Comparison of ENCODE assay signal across 26 cellular contexts in the genomic region with DNA sequence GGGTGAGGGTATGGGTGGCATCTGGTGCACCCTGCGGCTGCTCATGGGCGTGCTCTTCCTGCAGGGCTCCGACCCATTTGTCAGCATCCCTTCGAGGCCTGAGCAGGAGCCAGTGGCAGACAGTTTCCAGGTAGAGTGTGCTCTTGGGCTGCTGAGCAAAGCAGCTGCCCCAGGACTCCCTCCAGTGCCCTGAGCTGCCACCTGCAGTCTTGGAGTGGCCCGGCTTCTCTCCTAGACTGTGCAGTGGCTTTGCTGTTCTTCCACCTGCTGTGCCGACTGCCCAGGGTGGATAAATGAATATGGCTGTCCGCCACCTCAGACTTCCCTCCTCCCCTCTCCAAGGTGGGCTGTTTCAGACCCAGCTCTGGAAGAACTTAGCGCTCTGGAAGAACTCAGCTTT.
"Had no signal": no experiment of that assay in that cellular context is flagged by ENCODE, and none has a peak within 500 bp of the region (broad histone marks: within the 10 kb centered on the region; RNA-seq: fewer than 3 reads in every experiment).

No MANE protein-coding gene starts in this region.

- H3K9me3 Mint-ChIP-seq: activated naive CD4-positive, alpha-beta T cell treated with anti-CD3 and anti-CD28 coated beads for 36 hours; activated naive CD8-positive, alpha-beta T cell treated with anti-CD3 and anti-CD28 coated beads for 36 hours; naive thymus-derived CD8-positive, alpha-beta T cell; neural progenitor cell; T-helper 2 cell treated with Interferon-gamma antibody and Interleukin-4, amounts not matched to agents 5 μg/mL and 100 μg/mL, for 36 hours had no signal

- H3K27me3 ChIP-seq: adrenal gland, body of pancreas, cardiac muscle cell, colonic mucosa, left lung, neural progenitor cell, tibial nerve had no signal

- H3K4me3 ChIP-seq: adrenal gland, body of pancreas, cardiac muscle cell, colonic mucosa, left lung, lower lobe of right lung, neural progenitor cell, tibial nerve had no signal

- H3K4me1 Mint-ChIP-seq: activated CD4-positive, alpha-beta T cell treated with anti-CD3 and anti-CD28 coated beads for 36 hours; activated naive CD8-positive, alpha-beta T cell treated with anti-CD3 and anti-CD28 coated beads for 36 hours; neural progenitor cell had no signal

- H3K9me3 ChIP-seq: adrenal gland, body of pancreas, colonic mucosa, left lung, lower lobe of right lung, tibial nerve had no signal

- H3K27ac Mint-ChIP-seq: activated CD4-positive, alpha-beta T cell treated with anti-CD3 and anti-CD28 coated beads for 36 hours; activated naive CD4-positive, alpha-beta T cell treated with anti-CD3 and anti-CD28 coated beads for 36 hours; activated naive CD8-positive, alpha-beta T cell treated with anti-CD3 and anti-CD28 coated beads for 36 hours; neural progenitor cell; T-helper 2 cell treated with Interferon-gamma antibody and Interleukin-4, amounts not matched to agents 5 μg/mL and 100 μg/mL, for 36 hours had no signal

- H3K4me2 ChIP-seq: neural progenitor cell had no signal

- H3K4me1 ChIP-seq: adrenal gland, body of pancreas, colonic mucosa, left lung, lower lobe of right lung, neural progenitor cell, tibial nerve had no signal

- DNase-seq: activated CD4-positive, alpha-beta T cell treated with anti-CD3 and anti-CD28 coated beads for 36 hours; activated CD4-positive, alpha-beta T cell treated with anti-CD3 and anti-CD28 coated beads, Interleukin-2, amount 50 U/mL, for 4 hours; activated CD4-positive, CD25-positive, alpha-beta regulatory T cell; activated effector memory CD4-positive, alpha-beta T cell treated with Interleukin-2 at 50 U/mL for 16 hours; activated naive CD4-positive, alpha-beta T cell treated with anti-CD3 and anti-CD28 coated beads for 36 hours; activated naive CD8-positive, alpha-beta T cell treated with anti-CD3 and anti-CD28 coated beads for 36 hours; adrenal gland; aorta; body of pancreas; cerebellar nuclear complex; colonic mucosa; effector CD8-positive, alpha-beta T cell; erythroblast; head of caudate nucleus; kidney glomerular epithelial cell; lower lobe of right lung; mesenchymal stem cell; naive thymus-derived CD8-positive, alpha-beta T cell; occipital lobe; stimulated activated naive CD4-positive, alpha-beta T cell treated with Interleukin-2 at 50 U/mL for 16 hours had no signal

- H3K9ac ChIP-seq: neural progenitor cell had no signal

- ATAC-seq: activated CD4-positive, alpha-beta T cell treated with anti-CD3 and anti-CD28 coated beads for 36 hours; body of pancreas; left lung; lower lobe of right lung; naive thymus-derived CD8-positive, alpha-beta T cell; right cardiac atrium had no signal

- H3K4me3 Mint-ChIP-seq: activated CD4-positive, alpha-beta T cell treated with anti-CD3 and anti-CD28 coated beads for 36 hours; activated naive CD4-positive, alpha-beta T cell treated with anti-CD3 and anti-CD28 coated beads for 36 hours; activated naive CD8-positive, alpha-beta T cell treated with anti-CD3 and anti-CD28 coated beads for 36 hours; naive thymus-derived CD8-positive, alpha-beta T cell; neural progenitor cell; T-helper 2 cell treated with Interferon-gamma antibody and Interleukin-4, amounts not matched to agents 5 μg/mL and 100 μg/mL, for 36 hours had no signal

- H2AFZ ChIP-seq: neural progenitor cell had no signal

- H3K36me3 ChIP-seq: neural progenitor cell had no signal

- H3K27me3 Mint-ChIP-seq: activated CD4-positive, alpha-beta T cell treated with anti-CD3 and anti-CD28 coated beads for 36 hours; activated naive CD8-positive, alpha-beta T cell treated with anti-CD3 and anti-CD28 coated beads for 36 hours; naive thymus-derived CD8-positive, alpha-beta T cell had no signal

- H3K27ac ChIP-seq: adrenal gland, body of pancreas, cardiac muscle cell, colonic mucosa, left lung, lower lobe of right lung, neural progenitor cell, tibial nerve had no signal
